11 cellular contexts compared by ENCODE assay signal in the genomic region with DNA sequence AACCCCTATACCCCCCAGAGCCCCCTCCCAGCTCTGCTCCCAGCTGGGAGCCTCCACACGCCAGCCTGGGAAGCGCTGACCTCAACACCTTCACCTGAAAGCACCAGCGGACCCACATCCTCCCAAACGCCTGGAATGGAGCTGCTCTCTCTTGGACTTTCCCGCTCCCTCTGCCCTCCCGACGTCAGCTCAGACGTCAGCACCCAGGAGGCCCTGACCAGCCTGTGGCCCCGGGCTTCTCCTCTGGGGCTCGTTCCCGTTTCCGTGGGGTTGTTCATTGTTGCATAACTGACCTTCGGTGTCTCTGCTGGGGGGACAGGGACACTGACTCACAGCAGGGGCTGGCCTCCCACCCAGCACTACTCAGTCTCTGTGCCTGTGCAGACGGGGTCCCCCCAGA. TPM values are rescaled to one million over a fixed set of nuclear protein-coding genes. Genes with fewer than 3 reads are reported as not detected.
DNase-seq lines count a peak whose midpoint lies in the region; ATAC-seq, FAIRE-seq and TF ChIP-seq lines count a peak whose summit lies in the region.
"Had no signal": no experiment of that assay in that cellular context is flagged by ENCODE, and none has a peak within 500 bp of the region (broad histone marks: within the 10 kb centered on the region; RNA-seq: fewer than 3 reads in every experiment).

No MANE protein-coding gene starts in this region.

- peaks cover 5% of the 10 kb centered on the region for H3K4me1 Mint-ChIP-seq in T-helper 1 cell treated with Interleukin-12 subunit alpha and Interleukin-12 subunit beta and Interleukin-4 antibody, amounts not matched to agents 30 μg/mL and 1 μg/mL, for 36 hours (ENCODE audit: low read depth)

- peaks cover 2% of the 10 kb centered on the region for H3K9me1 ChIP-seq in K562 (ENCODE audit: control insufficient read depth, insufficient read depth, low read length)

- BruUV-seq in K562 (replicated peaks; lab: Mats Ljungman, UMichigan) (no TSS peak), HepG2 (replicated peaks; lab: Mats Ljungman, UMichigan) (no TSS peak)

- TF ChIP-seq RAD21 in K562 (CRISPR knock-in tag; conservative IDR thresholded peaks at IDR 0.05 in 1 of 2, IDR thresholded peaks at IDR 0.05 in 1 of 2) = no peak
- TF ChIP-seq RAD21 in HepG2 (CRISPR knock-in tag; IDR thresholded peaks at IDR 0.05) = no peak

- DNase-seq in T-helper 1 cell = no peak
- peak in 2 of 4 experiments; percentile 11 to 27 for DNase-seq in K562 (ENCODE audit: extremely low read depth in 1 of 4, low spot score in 3 of 4)
- no peak for DNase-seq in HepG2 (ENCODE audit: low spot score)
- peak; percentile 72 to 83 for DNase-seq in upper lobe of left lung
- DNase-seq in NCI-H2081 (lab: John Stamatoyannopoulos, UW) = no peak
- DNase-seq in RCC 7860 (ENCODE audit: low spot score) = no peak
- DNase-seq: NCI-H510A had no signal

- H3K4me3 Mint-ChIP-seq in T-helper 1 cell treated with Interleukin-12 subunit alpha and Interleukin-12 subunit beta and Interleukin-4 antibody, amounts not matched to agents 30 μg/mL and 1 μg/mL, for 36 hours = no peak overlapping the region
- H3K4me3 Mint-ChIP-seq: activated naive CD4-positive, alpha-beta T cell treated with anti-CD3 and anti-CD28 coated beads for 36 hours had no signal

- no peaks in the 10 kb centered on the region for H3K9me3 Mint-ChIP-seq in T-helper 1 cell treated with Interleukin-12 subunit alpha and Interleukin-12 subunit beta and Interleukin-4 antibody, amounts not matched to agents 30 μg/mL and 1 μg/mL, for 36 hours
- H3K9me3 Mint-ChIP-seq: activated naive CD4-positive, alpha-beta T cell treated with anti-CD3 and anti-CD28 coated beads for 36 hours had no signal

- H3K4me2 ChIP-seq in K562 (ENCODE audit: insufficient read depth, low read length) (no peak overlapping the region), HepG2 (ENCODE audit: low read depth, low read length) (no peak overlapping the region)

- POLR2A ChIA-PET in K562 (lab: Yijun Ruan, JAX) = no interaction called here
- POLR2A ChIA-PET in HepG2 (lab: Yijun Ruan, JAX) = no interaction called here

- in situ Hi-C loops in K562 (cut with MboI) (no loop called here), HepG2 (cut with HindIII; ENCODE audit: extremely low pct_ligation_motif_present, low pct_unique_long_range_greater_than_20kb) (no loop called here)

- intact Hi-C loops in K562 (cut with micrococcal nuclease) (no loop called here), HepG2 (cut with micrococcal nuclease; ENCODE audit: unreplicated experiment) (no loop called here)

- no peak for TF ChIP-seq CTCF in K562 (IDR thresholded peaks at IDR 0.05 in 2 of 3, conservative IDR thresholded peaks at IDR 0.05 in 1 of 3; ENCODE audit: insufficient read depth in 2 of 3, low read depth in 1 of 3, low read length in 3 of 3)
- TF ChIP-seq CTCF in HepG2 (CRISPR knock-in tag; IDR thresholded peaks at IDR 0.05) = no peak
- peak in 1 of 6 experiments; percentile 25 for TF ChIP-seq CTCF in upper lobe of left lung (IDR thresholded peaks at IDR 0.05)

- H3K27me3 ChIP-seq in K562 (ENCODE audit: control insufficient read depth in 2 of 2, insufficient read depth in 2 of 2, low read length in 2 of 2) = no peaks in the 10 kb centered on the region
- no peaks in the 10 kb centered on the region for H3K27me3 ChIP-seq in HepG2 (ENCODE audit: control insufficient read depth in 1 of 2, insufficient read depth in 2 of 2, low read length in 2 of 2)
- H3K27me3 ChIP-seq in upper lobe of left lung = no peaks in the 10 kb centered on the region

- WGBS in K562 (ENCODE audit: insufficient coverage, low coverage, missing lambda C conversion rate) = 23% methylated on average over 14 of the region's 14 CpGs
- WGBS in HepG2 (ENCODE audit: low lambda C conversion rate) = 81% methylated on average over 14 of the region's 14 CpGs
- WGBS in upper lobe of left lung, 2 donors = 72 to 73% methylated on average over 10 to 14 of the region's 14 CpGs

- H3K27ac ChIP-seq in K562 (ENCODE audit: extremely low read depth, low read depth, low read length) (no peak overlapping the region), HepG2 (ENCODE audit: extremely low read length, insufficient read depth, low read length) (no peak overlapping the region), upper lobe of left lung (peak overlapping the region; percentile 70 to 86 (median 80))
- H3K27ac ChIP-seq: parathyroid adenoma had no signal

- CTCF ChIA-PET in K562 (lab: Yijun Ruan, JAX; ENCODE audit: low intra/inter-chr PET ratio) = interaction anchor here (1.1 to 2.4 kb wide), 3 partner anchors 121 to 161 kb away, joined by 4 to 17 read pairs (median 8); no protein-coding TSS in a partner anchor
- CTCF ChIA-PET in HepG2 (lab: Yijun Ruan, JAX; ENCODE audit: low intra/inter-chr PET ratio, low total read pairs) = interaction anchor here (2.0 kb wide), 1 partner anchor 161 kb away, joined by 8 read pairs; no protein-coding TSS in a partner anchor

- H3K4me3 ChIP-seq in K562 = no peak overlapping the region
- H3K4me3 ChIP-seq in HepG2 (replicated peaks in 1 of 3; ENCODE audit: insufficient read depth in 1 of 3, low read depth in 2 of 3, low read length in 3 of 3) = no peak overlapping the region
- H3K4me3 ChIP-seq in upper lobe of left lung = peak overlapping the region in 1 of 4 donors; percentile 22

- peaks cover 7% of the 10 kb centered on the region; the same call in 2 of the 3 replicates for H3K36me3 ChIP-seq in K562 (ENCODE audit: control insufficient read depth, insufficient read depth, low read length)
- peaks cover 18 to 55% of the 10 kb centered on the region in 2 experiments for H3K36me3 ChIP-seq in HepG2 (replicated peaks in 1 of 2; ENCODE audit: control insufficient read depth in 1 of 2, insufficient read depth in 2 of 2, low read length in 2 of 2)
- H3K36me3 ChIP-seq in upper lobe of left lung = peaks cover 21 to 88% (median 55%) of the 10 kb centered on the region in 4 donors

- TF ChIP-seq EP300 in K562 (IDR thresholded peaks at IDR 0.05; ENCODE audit: low read length) (no peak), HepG2 (IDR thresholded peaks at IDR 0.05; ENCODE audit: low read depth in 2 of 2, low read length in 2 of 2) (no peak), HepG2 (CRISPR knock-in tag; IDR thresholded peaks at IDR 0.05; ENCODE audit: borderline replicate concordance) (no peak), upper lobe of left lung (IDR thresholded peaks at IDR 0.05) (peak in 3 of 4 donors; percentile 6 to 58 (median 36))

- TF ChIP-seq POLR2A in K562 (conservative IDR thresholded peaks at IDR 0.05) (no peak), HepG2 (IDR thresholded peaks at IDR 0.05; ENCODE audit: insufficient read depth in 1 of 2, low read depth in 2 of 2, low read length in 2 of 2) (no peak), upper lobe of left lung (IDR thresholded peaks at IDR 0.05) (peak in 1 of 4 donors; percentile 53)

- peaks cover 4% of the 10 kb centered on the region for H3K36me3 Mint-ChIP-seq in T-helper 1 cell treated with Interleukin-12 subunit alpha and Interleukin-12 subunit beta and Interleukin-4 antibody, amounts not matched to agents 30 μg/mL and 1 μg/mL, for 36 hours (ENCODE audit: low read depth)

- peaks cover 27% of the 10 kb centered on the region for H4K20me1 ChIP-seq in K562 (replicated peaks; ENCODE audit: control insufficient read depth, insufficient read depth, low read length)
- peaks cover 4% of the 10 kb centered on the region; the same call in 1 of the 2 replicates for H4K20me1 ChIP-seq in HepG2 (ENCODE audit: insufficient read depth, low read length)

- H3K4me1 ChIP-seq in K562 (replicated peaks in 1 of 2; ENCODE audit: control insufficient read depth in 2 of 2, insufficient read depth in 2 of 2, low read length in 2 of 2) (peaks cover 0 to 25% of the 10 kb centered on the region in 2 experiments; a peak in 1 of 5 replicates), HepG2 (ENCODE audit: insufficient read depth, low read length) (no peaks in the 10 kb centered on the region), upper lobe of left lung (peaks cover 0 to 6% (median 5%) of the 10 kb centered on the region in 4 donors)
- H3K4me1 ChIP-seq: parathyroid adenoma had no signal

- H2AFZ ChIP-seq in K562 (ENCODE audit: low read depth, low read length) = no peak overlapping the region
- H2AFZ ChIP-seq in HepG2 (ENCODE audit: low read length) = no peak overlapping the region
- H2AFZ ChIP-seq: parathyroid adenoma had no signal

- H3K9ac ChIP-seq in K562 (ENCODE audit: insufficient read depth in 1 of 2, low read depth in 2 of 2, low read length in 2 of 2) = no peak overlapping the region; a peak in 1 of 4 replicates
- H3K9ac ChIP-seq in HepG2 (ENCODE audit: insufficient read depth, low read depth, low read length) = no peak overlapping the region
- H3K9ac ChIP-seq: parathyroid adenoma had no signal

- H3K79me2 ChIP-seq in K562 (ENCODE audit: control insufficient read depth, insufficient read depth, low read length) = no peaks in the 10 kb centered on the region
- no peaks in the 10 kb centered on the region for H3K79me2 ChIP-seq in HepG2 (ENCODE audit: insufficient read depth, low read length)
- H3K79me2 ChIP-seq: parathyroid adenoma had no signal

- no peaks in the 10 kb centered on the region for H3K27me3 Mint-ChIP-seq in T-helper 1 cell treated with Interleukin-12 subunit alpha and Interleukin-12 subunit beta and Interleukin-4 antibody, amounts not matched to agents 30 μg/mL and 1 μg/mL, for 36 hours (ENCODE audit: low read depth)

- ATAC-seq in K562 = peak; percentile 40; the same call in 2 of the 3 replicates
- peak; percentile 24 for ATAC-seq in HepG2
- peak; percentile 19 to 78 for ATAC-seq in upper lobe of left lung (ENCODE audit: low FRiP score in 2 of 2)
- no peak for ATAC-seq in HG02642 (IDR thresholded peaks at IDR 0.05; ENCODE audit: poor library complexity, unreplicated experiment)

- no peak for FAIRE-seq in K562 (lab: Jason Lieb, UNC)
- FAIRE-seq in HepG2 (lab: Jason Lieb, UNC) = no peak
- FAIRE-seq in RCC 7860 (lab: Jason Lieb, UNC) = no peak

- peak overlapping the region; percentile 36 for H3K27ac Mint-ChIP-seq in T-helper 1 cell treated with Interleukin-12 subunit alpha and Interleukin-12 subunit beta and Interleukin-4 antibody, amounts not matched to agents 30 μg/mL and 1 μg/mL, for 36 hours
- H3K27ac Mint-ChIP-seq: activated naive CD4-positive, alpha-beta T cell treated with anti-CD3 and anti-CD28 coated beads for 36 hours had no signal

- H3K9me3 ChIP-seq in K562 (replicated peaks; ENCODE audit: control insufficient read depth, insufficient read depth, low read depth, low read length) = no peaks in the 10 kb centered on the region
- no peaks in the 10 kb centered on the region for H3K9me3 ChIP-seq in HepG2 (ENCODE audit: low read length)
- no peaks in the 10 kb centered on the region for H3K9me3 ChIP-seq in upper lobe of left lung

RNA-seq across cellular contexts. Expression of gene SLC6A3, which starts 35.0 kb away (rescaled TPM):
- total RNA-seq in K562 (2011; cell fraction: chromatin; rRNA removed; ENCODE audit: low replicate concordance) = not detected in 2 replicates
- not detected in 2 replicates for total RNA-seq in K562 (2011; cell fraction: nucleolus; rRNA removed)
- total RNA-seq in K562 (2011; cell fraction: nucleoplasm; rRNA removed) = not detected in 2 replicates
- total RNA-seq in K562 (2014; rRNA removed) = not detected in 2 replicates
- total RNA-seq in K562 (2014; rRNA removed; fragmentation: Illumina TruSeq; extraction: Trizol) = not detected in 2 replicates
- total RNA-seq in K562 (2015; rRNA removed; fragmentation: Illumina TruSeq; extraction: Trizol) = not detected in 2 replicates
- total RNA-seq in K562 (2021) = not detected in 2 replicates
- not detected in 2 replicates for polyA plus RNA-seq in K562 (2011; rRNA removed)
- not detected in 2 replicates for polyA plus RNA-seq in K562 (2011; cell fraction: cytosol; rRNA removed)
- not detected in 2 replicates for polyA plus RNA-seq in K562 (2011; cell fraction: nucleus; rRNA removed)
- not detected in 2 replicates for polyA plus RNA-seq in K562 (2012)
- not detected in 2 replicates for polyA plus RNA-seq in K562 (2014; fragmentation: Illumina TruSeq; extraction: Trizol)
- polyA plus RNA-seq in K562 (2014; fragmentation: Nextera tagmentation; extraction: Ambion mirVana) = not detected
- not detected in 2 replicates for polyA plus RNA-seq in K562 (2014; rRNA removed)
- polyA minus RNA-seq in K562 (2011; rRNA and poly(A)+ RNA removed) = not detected in 2 replicates
- not detected in 2 replicates for polyA minus RNA-seq in K562 (2011; cell fraction: cytosol; rRNA and poly(A)+ RNA removed)
- not detected in 2 replicates for polyA minus RNA-seq in K562 (2011; cell fraction: nucleus; rRNA and poly(A)+ RNA removed)
- total RNA-seq in HepG2 (2016; rRNA removed; fragmentation: Illumina TruSeq; extraction: Trizol) = not detected in 2 replicates
- not detected in 2 replicates for total RNA-seq in HepG2 (2016; cell fraction: cytosol; rRNA removed; fragmentation: Illumina TruSeq; extraction: Trizol; ENCODE audit: low read depth)
- not detected in 2 replicates for total RNA-seq in HepG2 (2016; cell fraction: insoluble cytoplasmic fraction; rRNA removed; fragmentation: Illumina TruSeq; extraction: Trizol)
- total RNA-seq in HepG2 (2016; cell fraction: membrane; rRNA removed; fragmentation: Illumina TruSeq; extraction: Trizol) = not detected in 2 replicates
- not detected in 2 replicates for total RNA-seq in HepG2 (2016; cell fraction: nucleus; rRNA removed; fragmentation: Illumina TruSeq; extraction: Trizol)
- 0.01 and 0.12 TPM in 2 replicates for polyA plus RNA-seq in HepG2 (2011; rRNA removed)
- 0.03 and 0.06 TPM in 2 replicates for polyA plus RNA-seq in HepG2 (2011; cell fraction: cytosol; rRNA removed)
- 0.18 and 0.36 TPM in 2 replicates for polyA plus RNA-seq in HepG2 (2011; cell fraction: nucleus; rRNA removed)
- polyA plus RNA-seq in HepG2 (2012) = 0.15 and 0.17 TPM in 2 replicates
- polyA plus RNA-seq in HepG2 (2016; cell fraction: cytosol; fragmentation: Illumina TruSeq; extraction: Trizol; ENCODE audit: low read depth) = not detected in 2 replicates
- not detected in 2 replicates for polyA plus RNA-seq in HepG2 (2016; cell fraction: insoluble cytoplasmic fraction; fragmentation: Illumina TruSeq; extraction: Trizol; ENCODE audit: low read depth)
- polyA plus RNA-seq in HepG2 (2016; cell fraction: membrane; fragmentation: Illumina TruSeq; extraction: Trizol; ENCODE audit: low read depth) = not detected in 2 replicates
- not detected in 2 replicates for polyA plus RNA-seq in HepG2 (2016; cell fraction: nucleus; fragmentation: Illumina TruSeq; extraction: Trizol; ENCODE audit: insufficient read depth, low read depth)
- 0.12 and 0.14 TPM in 2 replicates for polyA minus RNA-seq in HepG2 (2011; rRNA and poly(A)+ RNA removed; ENCODE audit: low replicate concordance)
- polyA minus RNA-seq in HepG2 (2011; cell fraction: cytosol; rRNA and poly(A)+ RNA removed) = not detected in 2 replicates
- polyA minus RNA-seq in HepG2 (2011; cell fraction: nucleus; rRNA and poly(A)+ RNA removed) = 0.12 TPM in 1 of 2 replicates, not detected in the other
- 1 to 10 TPM in 1 of 6 donors, under 1 TPM in 3, not detected in 2; 0.15 to 1.2 (median 0.36) TPM for total RNA-seq in upper lobe of left lung
- total RNA-seq: activated naive CD4-positive, alpha-beta T cell treated with anti-CD3 and anti-CD28 coated beads for 36 hours had no signal

RNA-seq across cellular contexts. Expression of gene LPCAT1, which starts 43.5 kb away (rescaled TPM):
- 26.9 and 48.0 TPM in 2 replicates for total RNA-seq in K562 (2011; cell fraction: chromatin; rRNA removed; ENCODE audit: low replicate concordance)
- 30.5 and 38.2 TPM in 2 replicates for total RNA-seq in K562 (2011; cell fraction: nucleolus; rRNA removed)
- total RNA-seq in K562 (2011; cell fraction: nucleoplasm; rRNA removed) = 24.9 and 32.4 TPM in 2 replicates
- 13.6 and 13.9 TPM in 2 replicates for total RNA-seq in K562 (2014; rRNA removed)
- 9.2 and 11.1 TPM in 2 replicates for total RNA-seq in K562 (2014; rRNA removed; fragmentation: Illumina TruSeq; extraction: Trizol)
- 15.5 and 18.4 TPM in 2 replicates for total RNA-seq in K562 (2015; rRNA removed; fragmentation: Illumina TruSeq; extraction: Trizol)
- 18.4 and 20.8 TPM in 2 replicates for total RNA-seq in K562 (2021)
- polyA plus RNA-seq in K562 (2011; rRNA removed) = 17.0 and 20.6 TPM in 2 replicates
- polyA plus RNA-seq in K562 (2011; cell fraction: cytosol; rRNA removed) = 14.5 and 16.7 TPM in 2 replicates
- polyA plus RNA-seq in K562 (2011; cell fraction: nucleus; rRNA removed) = 32.2 and 34.4 TPM in 2 replicates
- 10.5 and 12.5 TPM in 2 replicates for polyA plus RNA-seq in K562 (2012)
- 15.2 TPM in 2 replicates for polyA plus RNA-seq in K562 (2014; fragmentation: Illumina TruSeq; extraction: Trizol)
- under 1 TPM; 0.14 to 0.53 TPM for polyA plus RNA-seq in K562 (2014; fragmentation: Nextera tagmentation; extraction: Ambion mirVana)
- 13.1 and 14.9 TPM in 2 replicates for polyA plus RNA-seq in K562 (2014; rRNA removed)
- polyA minus RNA-seq in K562 (2011; rRNA and poly(A)+ RNA removed) = 10.9 and 14.5 TPM in 2 replicates
- 13.2 and 14.3 TPM in 2 replicates for polyA minus RNA-seq in K562 (2011; cell fraction: cytosol; rRNA and poly(A)+ RNA removed)
- polyA minus RNA-seq in K562 (2011; cell fraction: nucleus; rRNA and poly(A)+ RNA removed) = 9.4 and 24.4 TPM in 2 replicates
- total RNA-seq in HepG2 (2016; rRNA removed; fragmentation: Illumina TruSeq; extraction: Trizol) = 16.0 and 29.8 TPM in 2 replicates
- 5.1 and 9.2 TPM in 2 replicates for total RNA-seq in HepG2 (2016; cell fraction: cytosol; rRNA removed; fragmentation: Illumina TruSeq; extraction: Trizol; ENCODE audit: low read depth)
- 14.3 and 34.5 TPM in 2 replicates for total RNA-seq in HepG2 (2016; cell fraction: insoluble cytoplasmic fraction; rRNA removed; fragmentation: Illumina TruSeq; extraction: Trizol)
- total RNA-seq in HepG2 (2016; cell fraction: membrane; rRNA removed; fragmentation: Illumina TruSeq; extraction: Trizol) = 14.8 and 16.4 TPM in 2 replicates
- total RNA-seq in HepG2 (2016; cell fraction: nucleus; rRNA removed; fragmentation: Illumina TruSeq; extraction: Trizol) = 37.9 and 47.2 TPM in 2 replicates
- 90.6 and 115 TPM in 2 replicates for polyA plus RNA-seq in HepG2 (2011; rRNA removed)
- polyA plus RNA-seq in HepG2 (2011; cell fraction: cytosol; rRNA removed) = 65.4 and 69.9 TPM in 2 replicates
- 330 and 361 TPM in 2 replicates for polyA plus RNA-seq in HepG2 (2011; cell fraction: nucleus; rRNA removed)
- polyA plus RNA-seq in HepG2 (2012) = 104 and 122 TPM in 2 replicates
- 3.8 and 4.2 TPM in 2 replicates for polyA plus RNA-seq in HepG2 (2016; cell fraction: cytosol; fragmentation: Illumina TruSeq; extraction: Trizol; ENCODE audit: low read depth)
- polyA plus RNA-seq in HepG2 (2016; cell fraction: insoluble cytoplasmic fraction; fragmentation: Illumina TruSeq; extraction: Trizol; ENCODE audit: low read depth) = 18.3 and 19.5 TPM in 2 replicates
- 9.2 and 10.4 TPM in 2 replicates for polyA plus RNA-seq in HepG2 (2016; cell fraction: membrane; fragmentation: Illumina TruSeq; extraction: Trizol; ENCODE audit: low read depth)
- polyA plus RNA-seq in HepG2 (2016; cell fraction: nucleus; fragmentation: Illumina TruSeq; extraction: Trizol; ENCODE audit: insufficient read depth, low read depth) = 89.7 and 92.4 TPM in 2 replicates
- polyA minus RNA-seq in HepG2 (2011; rRNA and poly(A)+ RNA removed; ENCODE audit: low replicate concordance) = 56.1 and 65.1 TPM in 2 replicates
- 44.6 and 51.7 TPM in 2 replicates for polyA minus RNA-seq in HepG2 (2011; cell fraction: cytosol; rRNA and poly(A)+ RNA removed)
- 90.3 and 92.4 TPM in 2 replicates for polyA minus RNA-seq in HepG2 (2011; cell fraction: nucleus; rRNA and poly(A)+ RNA removed)
- 100 to 1,000 TPM; 403 to 922 (median 538) TPM for total RNA-seq in upper lobe of left lung

Comparison
In these comparisons a context has a peak if more than half of its experiments do, and no peak if none do; other contexts are left out.
1. DNase-seq: peak in upper lobe of left lung (2 of 2); none in T-helper 1 cell (0 of 5), HepG2 (single experiment), NCI-H2081 (0 of 2) and RCC 7860 (single experiment).
2. H3K27ac ChIP-seq: peak in upper lobe of left lung (4 of 4); none in K562 (single experiment) and HepG2 (single experiment).
3. RNA of gene LPCAT1, which starts 43.5 kb away (total RNA-seq): 403 to 922 TPM in upper lobe of left lung; 5.1 to 47.2 TPM in HepG2 and 9.2 to 48.0 TPM in K562; every median in the first group is over 4 times any median in the second.